ENCODE assay signal across 9 cellular contexts in genomic region chr14:96204151-96205058, GRCh38.
DNase-seq lines count a peak whose midpoint lies in the region; ATAC-seq and TF ChIP-seq lines count a peak whose summit lies in the region.
"Had no signal": no experiment of that assay in that cellular context is flagged by ENCODE, and none has a peak within 500 bp of the region (broad histone marks: within the 10 kb centered on the region; RNA-seq: fewer than 3 reads in every experiment).

Gene BDKRB2, plus strand, starts transcription at chr14:96204839. Its CDS starts 32,269 bp downstream, at chr14:96237108.

- no peaks in the 10 kb centered on the region for H3K9me3 ChIP-seq in HEK293 (ENCODE audit: control insufficient read depth, insufficient read depth, low read depth, low read length)

- H3K36me3 ChIP-seq in HEK293 (ENCODE audit: control insufficient read depth in 2 of 2, insufficient read depth in 1 of 2, low read length in 2 of 2): no peaks in the 10 kb centered on the region
- no peaks in the 10 kb centered on the region for H3K36me3 ChIP-seq in brain microvascular endothelial cell (replicated peaks)

- CTCF ChIA-PET in HEK293 (lab: Yijun Ruan, JAX): interaction anchor here (0.6 to 1.1 kb wide), 4 partner anchors 66 to 157 kb away, joined by 3 to 4 read pairs (median 3); no protein-coding TSS in a partner anchor

- no peaks in the 10 kb centered on the region for H3K27me3 ChIP-seq in brain microvascular endothelial cell (replicated peaks)

- TF ChIP-seq CTCF in AG09309 (IDR thresholded peaks at IDR 0.05; ENCODE audit: control insufficient read depth, insufficient read depth, low read depth, low read length, missing control alignments) (no peak), HEK293 (tag by site-specific recombination; IDR thresholded peaks at IDR 0.05) (no peak), brain microvascular endothelial cell (IDR thresholded peaks at IDR 0.05; ENCODE audit: low read depth, low read length, missing control alignments) (no peak)

- H3K27ac ChIP-seq in HEK293 (ENCODE audit: extremely low read depth, low read depth, low read length) (no peak within 1 kb of the TSS; the same call in 1 of the 2 replicates), brain microvascular endothelial cell (no peak within 1 kb of the TSS)

- in situ Hi-C loops in brain microvascular endothelial cell (cut with HindIII; ENCODE audit: low pct_ligation_motif_present, low sequenced_read_pairs): no loop called here

- DNase-seq in AG09309 (ENCODE audit: low read depth) (peak; percentile 49), NCI-H748 treated with DMSO at 0.1 percent for 48 hours (lab: John Stamatoyannopoulos, UW) (peak; percentile 78), brain microvascular endothelial cell (peak; percentile 64), iPS-NIHi11 (ENCODE audit: low spot score) (peak; percentile 91), skeletal muscle cell (ENCODE audit: low read depth) (peak; percentile 45)
- DNase-seq in activated CD4-positive, alpha-beta T cell treated with anti-CD3 and anti-CD28 coated beads for 1 hour: no peak
- DNase-seq: naive thymus-derived CD8-positive, alpha-beta T cell had no signal

- no peaks in the 10 kb centered on the region; the same call in 1 of the 2 replicates for H3K4me1 ChIP-seq in HEK293 (ENCODE audit: control insufficient read depth, insufficient read depth, low read length)

- ATAC-seq in GM21786 (IDR thresholded peaks at IDR 0.05; ENCODE audit: unreplicated experiment): no peak

- POLR2A ChIA-PET in HEK293 (lab: Yijun Ruan, JAX): interaction anchor here (0.7 kb wide), 2 partner anchors 12 to 534 kb away, joined by 3 to 4 read pairs; no protein-coding TSS in a partner anchor

- H3K4me3 ChIP-seq in AG09309 (ENCODE audit: control insufficient read depth, low read depth, low read length) (peak within 1 kb of the TSS; percentile 63), HEK293 (ENCODE audit: low read depth, low read length) (peak within 1 kb of the TSS; percentile 42), brain microvascular endothelial cell (ENCODE audit: low read depth, low read length) (peak within 1 kb of the TSS; percentile 37), skeletal muscle cell (ENCODE audit: low read depth, low read length) (peak within 1 kb of the TSS; percentile 57)

TF ChIP-seq in HEK293, 187 proteins besides CTCF, POLR2A, EP300 and RAD21 (continues in another document):
- TF ChIP-seq ZNF394 (tag by site-specific recombination; IDR thresholded peaks at IDR 0.05; ENCODE audit: borderline replicate concordance) (no peak; the same call in 1 of the 2 replicates), ZNF335 (tag by site-specific recombination; conservative IDR thresholded peaks at IDR 0.05) (peak; percentile 65), EGR2 (tag by site-specific recombination; IDR thresholded peaks at IDR 0.05; ENCODE audit: low read depth) (peak; percentile 71), ZSCAN23 (tag by site-specific recombination; IDR thresholded peaks at IDR 0.05) (no peak), ZIC2 (tag by site-specific recombination; IDR thresholded peaks at IDR 0.05) (peak; percentile 99), HIC1 (tag by site-specific recombination; IDR thresholded peaks at IDR 0.05) (peak; percentile 97), ZBTB8A (tag by site-specific recombination; IDR thresholded peaks at IDR 0.05) (peak; percentile 75), ZFP3 (tag by site-specific recombination; IDR thresholded peaks at IDR 0.05; ENCODE audit: low read depth) (no peak), ZNF513 (tag by site-specific recombination; IDR thresholded peaks at IDR 0.05) (no peak), ZNF341 (tag by site-specific recombination; IDR thresholded peaks at IDR 0.05; ENCODE audit: low read depth) (peak; percentile 95), PRDM10 (tag by site-specific recombination; IDR thresholded peaks at IDR 0.05) (peak; percentile 67), ZNF600 (tag by site-specific recombination; IDR thresholded peaks at IDR 0.05) (peak; percentile 92), OSR2 (tag by site-specific recombination; IDR thresholded peaks at IDR 0.05) (peak; percentile 58), ZNF692 (tag by site-specific recombination; IDR thresholded peaks at IDR 0.05) (peak; percentile 90), GLI4 (tag by site-specific recombination; IDR thresholded peaks at IDR 0.05) (no peak), ZNF24 (tag by site-specific recombination; IDR thresholded peaks at IDR 0.05) (peak; percentile 74; the same call in 1 of the 2 replicates), ZNF596 (tag by site-specific recombination; IDR thresholded peaks at IDR 0.05) (0 out of 2 replicates have a peak, but pooled peaks have one; percentile 35), ZEB2 (tag by site-specific recombination; IDR thresholded peaks at IDR 0.05) (peak; percentile 90), ZNF366 (tag by site-specific recombination; conservative IDR thresholded peaks at IDR 0.05) (peak; percentile 48; the same call in 1 of the 2 replicates), ZNF501 (tag by site-specific recombination; IDR thresholded peaks at IDR 0.05) (no peak), ZNF514 (tag by site-specific recombination; IDR thresholded peaks at IDR 0.05) (no peak)
